ENCODE assay signal across 1 cellular context in the genomic region with DNA sequence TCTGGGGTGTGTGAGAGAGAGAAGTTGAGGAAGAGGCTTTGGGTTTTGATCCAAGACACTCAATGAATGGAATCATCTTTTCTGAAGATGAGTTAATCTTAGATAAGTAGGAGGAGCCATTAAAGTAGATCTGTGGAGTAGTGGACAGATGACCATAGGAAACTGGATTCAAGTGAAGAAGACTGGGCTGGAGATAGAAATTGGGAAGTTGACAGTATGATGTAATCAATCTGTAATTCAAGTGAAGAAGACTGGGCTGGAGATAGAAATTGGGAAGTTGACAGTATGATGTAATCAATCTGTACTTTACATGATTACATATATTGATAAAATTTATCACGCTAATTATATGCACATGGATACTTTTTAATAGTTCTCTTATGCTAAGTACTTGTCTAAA.
TF ChIP-seq lines count a peak whose summit lies in the region.

No MANE protein-coding gene starts in this region.

TF ChIP-seq in IMR-90, 13 proteins besides CTCF, POLR2A, EP300 and RAD21 (continued from another document):
- TF ChIP-seq, protein P1, sequence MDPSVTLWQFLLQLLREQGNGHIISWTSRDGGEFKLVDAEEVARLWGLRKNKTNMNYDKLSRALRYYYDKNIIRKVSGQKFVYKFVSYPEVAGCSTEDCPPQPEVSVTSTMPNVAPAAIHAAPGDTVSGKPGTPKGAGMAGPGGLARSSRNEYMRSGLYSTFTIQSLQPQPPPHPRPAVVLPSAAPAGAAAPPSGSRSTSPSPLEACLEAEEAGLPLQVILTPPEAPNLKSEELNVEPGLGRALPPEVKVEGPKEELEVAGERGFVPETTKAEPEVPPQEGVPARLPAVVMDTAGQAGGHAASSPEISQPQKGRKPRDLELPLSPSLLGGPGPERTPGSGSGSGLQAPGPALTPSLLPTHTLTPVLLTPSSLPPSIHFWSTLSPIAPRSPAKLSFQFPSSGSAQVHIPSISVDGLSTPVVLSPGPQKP (IDR thresholded peaks at IDR 0.05; ENCODE audit: borderline replicate concordance, low read depth, low read length): no peak
- TF ChIP-seq FOS (IDR thresholded peaks at IDR 0.05; ENCODE audit: low read depth, low read length): no peak
